In the genomic region with DNA sequence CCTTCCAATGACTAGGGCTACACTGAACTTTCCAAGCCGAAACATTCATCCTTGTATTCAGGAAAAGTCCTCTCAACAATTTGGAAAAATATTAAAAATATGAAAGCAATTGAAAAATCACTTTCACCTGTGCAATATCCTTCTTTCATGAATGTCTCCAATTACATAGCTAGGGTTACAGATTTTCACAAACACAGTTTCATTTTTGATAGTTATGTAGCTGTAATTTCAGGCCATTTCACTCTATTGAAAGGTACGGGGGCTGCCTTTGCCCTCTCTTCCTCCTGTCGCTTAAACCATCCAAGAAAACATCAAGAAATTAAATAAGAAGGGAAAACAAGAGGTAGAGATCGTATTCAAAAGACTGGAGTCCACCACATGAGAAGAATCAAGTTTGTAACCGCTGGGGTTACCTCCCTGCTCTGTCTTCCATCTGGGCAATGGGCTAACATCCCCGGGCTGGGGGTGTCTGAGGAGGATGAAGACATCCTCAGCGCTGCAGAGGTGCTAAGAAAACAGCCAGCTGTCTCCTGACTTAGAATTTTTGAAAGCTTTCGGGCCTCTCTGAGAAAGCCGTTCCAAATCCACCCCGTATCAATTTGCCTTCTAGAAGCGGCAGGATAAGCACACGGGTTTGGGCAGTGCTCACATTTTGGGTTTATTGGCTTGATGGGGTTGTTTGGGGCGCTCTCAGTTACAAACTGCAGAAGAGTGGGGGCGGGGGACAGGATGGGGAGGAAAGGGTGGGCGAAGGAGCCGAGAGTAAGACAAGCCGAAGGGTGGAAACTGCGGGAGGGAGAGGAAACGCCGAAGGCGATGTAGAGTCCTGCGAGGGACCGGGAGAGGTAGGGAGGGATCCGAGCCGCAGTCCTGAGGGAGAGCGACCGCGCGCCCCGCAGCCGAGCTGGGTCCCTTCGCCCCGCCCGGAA, we compare ENCODE assay signal across 14 cellular contexts. TPM values are rescaled to one million over a fixed set of nuclear protein-coding genes. Genes with fewer than 3 reads are reported as not detected.
DNase-seq lines count a peak whose midpoint lies in the region; ATAC-seq and TF ChIP-seq lines count a peak whose summit lies in the region.
"Had no signal": no experiment of that assay in that cellular context is flagged by ENCODE, and none has a peak within 500 bp of the region (broad histone marks: within the 10 kb centered on the region; RNA-seq: fewer than 3 reads in every experiment).

No MANE protein-coding gene starts in this region.

- no peak for TF ChIP-seq POLR2A in heart left ventricle (IDR thresholded peaks at IDR 0.05)

- intact Hi-C loops in left ventricle myocardium inferior (cut with micrococcal nuclease) (no loop called here), heart left ventricle (cut with DNase I) (loop anchor here in 1 of 10 donors (10.0 kb wide), 1 partner anchor 478 kb away; no protein-coding TSS in a partner anchor), ascending aorta (cut with DNase I) (no loop called here), lower lobe of right lung (cut with DNase I) (no loop called here)

- peaks cover 100% of the 10 kb centered on the region for H3K27me3 ChIP-seq in left ventricle myocardium inferior (ENCODE audit: low read depth)
- peaks cover 55 to 100% (median 99%) of the 10 kb centered on the region in 9 donors for H3K27me3 ChIP-seq in heart left ventricle
- H3K27me3 ChIP-seq in ascending aorta: peaks cover 39% of the 10 kb centered on the region
- H3K27me3 ChIP-seq in lower lobe of right lung (ENCODE audit: low read depth): peaks cover 99% of the 10 kb centered on the region

- H3K36me3 Mint-ChIP-seq in type B pancreatic cell: no peaks in the 10 kb centered on the region

- H3K27me3 Mint-ChIP-seq in type B pancreatic cell: peaks cover 96% of the 10 kb centered on the region

- no peaks in the 10 kb centered on the region for H3K9me3 Mint-ChIP-seq in type B pancreatic cell

- H3K9me3 ChIP-seq in left ventricle myocardium inferior (replicated peaks): no peaks in the 10 kb centered on the region
- H3K9me3 ChIP-seq in heart left ventricle: no peaks in the 10 kb centered on the region
- no peaks in the 10 kb centered on the region for H3K9me3 ChIP-seq in ascending aorta
- no peaks in the 10 kb centered on the region for H3K9me3 ChIP-seq in lower lobe of right lung
- H3K9me3 ChIP-seq: colonic mucosa had no signal

- ATAC-seq in heart left ventricle: no peak
- peak in 1 of 2 donors; percentile 14 for ATAC-seq in lower lobe of right lung
- no peak for ATAC-seq in GM21619 (IDR thresholded peaks at IDR 0.05; ENCODE audit: unreplicated experiment)

- peak overlapping the region; percentile 45 for H3K4me3 ChIP-seq in left ventricle myocardium inferior
- H3K4me3 ChIP-seq in heart left ventricle: peak overlapping the region in 6 of 12 donors; percentile 4 to 31 (median 14)
- H3K4me3 ChIP-seq in ascending aorta: peak overlapping the region; percentile 43 to 44
- peak overlapping the region; percentile 14 for H3K4me3 ChIP-seq in lower lobe of right lung
- H3K4me3 ChIP-seq in foreskin fibroblast (ENCODE audit: low read depth in 1 of 2, low read length in 2 of 2): no peak overlapping the region
- H3K4me3 ChIP-seq: colonic mucosa had no signal

- H3K4me1 ChIP-seq in left ventricle myocardium inferior: peaks cover 32% of the 10 kb centered on the region
- peaks cover 0 to 37% (median 17%) of the 10 kb centered on the region in 12 donors for H3K4me1 ChIP-seq in heart left ventricle
- peaks cover 5 to 24% of the 10 kb centered on the region in 2 donors for H3K4me1 ChIP-seq in ascending aorta
- peaks cover 26% of the 10 kb centered on the region for H3K4me1 ChIP-seq in lower lobe of right lung
- H3K4me1 ChIP-seq: colonic mucosa had no signal

- H3K27ac Mint-ChIP-seq in type B pancreatic cell: no peak overlapping the region
- H3K27ac Mint-ChIP-seq: CD14-positive monocyte had no signal

- peak overlapping the region; percentile 74 for H3K4me3 Mint-ChIP-seq in type B pancreatic cell

- no peak overlapping the region for H3K27ac ChIP-seq in left ventricle myocardium inferior (replicated peaks)
- no peak overlapping the region for H3K27ac ChIP-seq in heart left ventricle
- no peak overlapping the region for H3K27ac ChIP-seq in ascending aorta
- no peak overlapping the region for H3K27ac ChIP-seq in lower lobe of right lung
- H3K27ac ChIP-seq: colonic mucosa had no signal

- WGBS in heart left ventricle, 4 donors: 3 to 4% (median 4%) methylated on average over 33 to 34 of the region's 34 CpGs

- no peaks in the 10 kb centered on the region for H3K36me3 ChIP-seq in left ventricle myocardium inferior
- no peaks in the 10 kb centered on the region for H3K36me3 ChIP-seq in heart left ventricle
- H3K36me3 ChIP-seq in ascending aorta: no peaks in the 10 kb centered on the region
- no peaks in the 10 kb centered on the region for H3K36me3 ChIP-seq in lower lobe of right lung
- H3K36me3 ChIP-seq: colonic mucosa had no signal

- H3K4me1 Mint-ChIP-seq in type B pancreatic cell (ENCODE audit: unreplicated experiment): peaks cover 15% of the 10 kb centered on the region

- DNase-seq in left ventricle myocardium inferior (no peak), heart left ventricle (no peak), ascending aorta (ENCODE audit: low spot score in 2 of 2) (no peak), lower lobe of right lung (no peak), type B pancreatic cell (ENCODE audit: extremely low spot score, unreplicated experiment) (no peak), foreskin fibroblast (no peak), NCI-H1092 treated with DMSO at 0.1 percent for 48 hours (lab: John Stamatoyannopoulos, UW) (no peak)
- DNase-seq: colonic mucosa; Kasumi-1; NCI-H510A; stimulated activated CD4-positive, alpha-beta T cell treated with anti-CD3 and anti-CD28 coated beads, Interleukin-1b, Interleukin-23, amount 100 ng/mL, for 48 hours had no signal

- TF ChIP-seq CTCF in left ventricle myocardium inferior (IDR thresholded peaks at IDR 0.05; ENCODE audit: borderline replicate concordance) (no peak), heart left ventricle (IDR thresholded peaks at IDR 0.05) (no peak), ascending aorta (IDR thresholded peaks at IDR 0.05) (no peak), lower lobe of right lung (IDR thresholded peaks at IDR 0.05) (no peak), type B pancreatic cell (conservative IDR thresholded peaks at IDR 0.05) (no peak), foreskin fibroblast (IDR thresholded peaks at IDR 0.05; ENCODE audit: low read depth, low read length) (no peak)

RNA-seq across cellular contexts. Expression of gene VAX1, which starts 24.3 kb away (rescaled TPM):
- not detected for total RNA-seq in left ventricle myocardium inferior
- not detected for total RNA-seq in heart left ventricle
- not detected for polyA plus RNA-seq in heart left ventricle
- total RNA-seq in ascending aorta: not detected
- total RNA-seq in lower lobe of right lung: not detected
- 0.58 TPM in 1 of 2 replicates, not detected in the other for total RNA-seq in type B pancreatic cell (ENCODE audit: low replicate concordance)
- total RNA-seq: colonic mucosa, myocyte had no signal
- polyA plus RNA-seq: CD14-positive monocyte had no signal

RNA-seq across cellular contexts. Expression of gene KCNK18, which starts 34.9 kb away (rescaled TPM):
- not detected for total RNA-seq in left ventricle myocardium inferior
- total RNA-seq in heart left ventricle: not detected
- not detected for polyA plus RNA-seq in heart left ventricle
- not detected for total RNA-seq in ascending aorta
- total RNA-seq in lower lobe of right lung: not detected
- total RNA-seq in type B pancreatic cell (ENCODE audit: low replicate concordance): not detected in 2 replicates
- total RNA-seq: colonic mucosa, myocyte had no signal
- polyA plus RNA-seq: CD14-positive monocyte had no signal

Comparison
In these comparisons a context has a peak if more than half of its experiments do, and no peak if none do; other contexts are left out.
1. H3K4me3 ChIP-seq: peak in left ventricle myocardium inferior (single experiment), ascending aorta (2 of 2) and lower lobe of right lung (single experiment); none in foreskin fibroblast (0 of 2).